15 cellular contexts compared by ENCODE assay signal in the genomic region with DNA sequence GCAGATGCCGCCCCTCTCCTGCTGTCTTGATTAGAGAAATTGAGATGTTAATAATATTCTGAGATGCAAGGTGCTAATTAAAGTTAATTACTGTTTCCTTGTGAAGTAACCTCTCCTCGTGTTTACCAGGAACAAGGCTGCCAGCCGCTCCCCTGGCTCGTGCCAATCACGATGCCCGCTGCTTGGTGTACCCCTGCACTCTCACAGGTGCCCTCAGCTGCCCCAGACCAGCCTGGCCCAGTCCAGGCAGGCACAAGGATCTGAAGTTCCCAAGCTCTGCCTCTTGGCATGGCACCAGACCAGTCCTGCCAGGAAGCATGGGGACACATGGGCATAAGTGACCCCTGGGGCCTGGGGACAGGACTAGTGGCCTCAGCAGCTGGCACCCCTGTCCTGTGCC. TPM values are rescaled to one million over a fixed set of nuclear protein-coding genes. Genes with fewer than 3 reads are reported as not detected.
A peak's percentile ranks its signal among the peaks of the same experiment; 100 is the strongest.
DNase-seq lines count a peak whose midpoint lies in the region; ATAC-seq, FAIRE-seq and TF ChIP-seq lines count a peak whose summit lies in the region.
"Had no signal": no experiment of that assay in that cellular context is flagged by ENCODE, and none has a peak within 500 bp of the region (broad histone marks: within the 10 kb centered on the region; RNA-seq: fewer than 3 reads in every experiment).

No MANE protein-coding gene starts in this region.

- dilution Hi-C loops in endothelial cell of umbilical vein (cut with MboI; ENCODE audit: extremely low pct_ligation_motif_present, low sequenced_read_pairs) = no loop called here

- TF ChIP-seq POLR2A in endothelial cell of umbilical vein (IDR thresholded peaks at IDR 0.05; ENCODE audit: low read depth, low read length) (no peak), uterus (IDR thresholded peaks at IDR 0.05) (no peak)

- H3K4me2 ChIP-seq in endothelial cell of umbilical vein (ENCODE audit: insufficient read depth, low read length) (no peak overlapping the region), osteoblast (ENCODE audit: insufficient read depth, low read length) (no peak overlapping the region)

- intact Hi-C loops in Right ventricle myocardium superior (cut with DNase I) = no loop called here
- intact Hi-C loops in endothelial cell of umbilical vein (cut with micrococcal nuclease) = no loop called here
- intact Hi-C loops in uterus (cut with DNase I; ENCODE audit: low total_unique reads) = no loop called here

- no peak for FAIRE-seq in endothelial cell of umbilical vein (lab: Jason Lieb, UNC)
- FAIRE-seq: urothelium cell line had no signal

- no peaks in the 10 kb centered on the region for H3K36me3 Mint-ChIP-seq in osteocyte (ENCODE audit: unreplicated experiment)
- H3K36me3 Mint-ChIP-seq: activated CD4-positive, alpha-beta memory T cell treated with anti-CD3 and anti-CD28 coated beads for 36 hours had no signal

- no peaks in the 10 kb centered on the region for H3K9me3 ChIP-seq in right atrium auricular region
- H3K9me3 ChIP-seq in endothelial cell of umbilical vein (replicated peaks; ENCODE audit: control insufficient read depth, insufficient read depth, low read length) = no peaks in the 10 kb centered on the region
- no peaks in the 10 kb centered on the region for H3K9me3 ChIP-seq in osteoblast (ENCODE audit: low read depth, low read length)
- no peaks in the 10 kb centered on the region for H3K9me3 ChIP-seq in uterus

- DNase-seq in right atrium auricular region (ENCODE audit: low spot score) (no peak), Right ventricle myocardium superior (no peak), endothelial cell of umbilical vein (ENCODE audit: low read depth, low spot score) (no peak), osteoblast (ENCODE audit: insufficient read length, low spot score, missing footprints) (peak; percentile 52), uterus (no peak), osteocyte (ENCODE audit: extremely low spot score, unreplicated experiment) (no peak), putamen (ENCODE audit: low spot score) (no peak), NCI-H1694 treated with DMSO at 0.1 percent for 48 hours (lab: John Stamatoyannopoulos, UW) (no peak)
- DNase-seq: activated CD4-positive, alpha-beta memory T cell treated with anti-CD3 and anti-CD28 coated beads for 36 hours; effector memory CD4-positive, alpha-beta T cell; glutamatergic neuron; NCI-H748 treated with DMSO at 0.1 percent for 48 hours; T1000 had no signal

- H3K4me3 ChIP-seq in right atrium auricular region = no peak overlapping the region
- H3K4me3 ChIP-seq in endothelial cell of umbilical vein (replicated peaks in 1 of 3; ENCODE audit: insufficient read depth in 1 of 3, low read depth in 1 of 3, low read length in 3 of 3) = no peak overlapping the region
- H3K4me3 ChIP-seq in osteoblast (ENCODE audit: insufficient read depth, low read length) = no peak overlapping the region
- H3K4me3 ChIP-seq in uterus = no peak overlapping the region

- H3K4me1 ChIP-seq in right atrium auricular region (peaks cover 0 to 64% of the 10 kb centered on the region in 2 donors), endothelial cell of umbilical vein (ENCODE audit: control insufficient read depth, extremely low read depth, insufficient read depth, low read length) (peaks cover 70% of the 10 kb centered on the region), osteoblast (ENCODE audit: insufficient read depth, low read length) (peaks cover 6% of the 10 kb centered on the region), uterus (peaks cover 0 to 11% of the 10 kb centered on the region in 2 donors)

- H3K36me3 ChIP-seq in right atrium auricular region (no peaks in the 10 kb centered on the region), endothelial cell of umbilical vein (ENCODE audit: control insufficient read depth in 2 of 2, extremely low read depth in 1 of 2, insufficient read depth in 2 of 2, low read length in 2 of 2) (no peaks in the 10 kb centered on the region), osteoblast (ENCODE audit: insufficient read depth, low read length) (no peaks in the 10 kb centered on the region), uterus (no peaks in the 10 kb centered on the region)

- no peaks in the 10 kb centered on the region for H3K9me3 Mint-ChIP-seq in osteocyte (ENCODE audit: unreplicated experiment)
- H3K9me3 Mint-ChIP-seq: activated CD4-positive, alpha-beta memory T cell treated with anti-CD3 and anti-CD28 coated beads for 36 hours; activated T-helper 17 cell treated with anti-CD3 and anti-CD28 coated beads, Interleukin-2, amount 50 U/mL, for 72 hours had no signal

- no peaks in the 10 kb centered on the region for H3K79me2 ChIP-seq in endothelial cell of umbilical vein (ENCODE audit: control insufficient read depth, insufficient read depth, low read length)
- no peaks in the 10 kb centered on the region for H3K79me2 ChIP-seq in osteoblast (ENCODE audit: insufficient read depth, low read length)

- H2AFZ ChIP-seq in endothelial cell of umbilical vein (ENCODE audit: low read depth, low read length) (no peak overlapping the region), osteoblast (ENCODE audit: low read length) (no peak overlapping the region)

- H3K27me3 ChIP-seq in right atrium auricular region (peaks cover 0 to 2% of the 10 kb centered on the region in 2 donors), endothelial cell of umbilical vein (ENCODE audit: control insufficient read depth in 2 of 2, insufficient read depth in 2 of 2, low read length in 2 of 2) (no peaks in the 10 kb centered on the region), osteoblast (ENCODE audit: insufficient read depth, low read length) (no peaks in the 10 kb centered on the region), uterus (no peaks in the 10 kb centered on the region)

- CTCF ChIA-PET in endothelial cell of umbilical vein (lab: Charles Lee) = interaction anchor here (1.3 kb wide), 1 partner anchor 84 kb away, joined by 3 read pairs; no protein-coding TSS in a partner anchor

- no peak overlapping the region for H3K4me3 Mint-ChIP-seq in osteocyte (ENCODE audit: unreplicated experiment)
- H3K4me3 Mint-ChIP-seq: activated CD4-positive, alpha-beta memory T cell treated with anti-CD3 and anti-CD28 coated beads for 36 hours; activated T-helper 17 cell treated with anti-CD3 and anti-CD28 coated beads, Interleukin-2, amount 50 U/mL, for 72 hours had no signal

- H3K27ac Mint-ChIP-seq in osteocyte (ENCODE audit: unreplicated experiment) = no peak overlapping the region
- H3K27ac Mint-ChIP-seq: activated CD4-positive, alpha-beta memory T cell treated with anti-CD3 and anti-CD28 coated beads for 36 hours; activated T-helper 17 cell treated with anti-CD3 and anti-CD28 coated beads, Interleukin-2, amount 50 U/mL, for 72 hours had no signal

- H3K27ac ChIP-seq in right atrium auricular region (peak overlapping the region; percentile 56 to 60), endothelial cell of umbilical vein (ENCODE audit: insufficient read depth, low read depth, low read length) (peak overlapping the region; percentile 31), osteoblast (ENCODE audit: low read depth, low read length) (no peak overlapping the region), uterus (peak overlapping the region; percentile 60 to 70)

- TF ChIP-seq CTCF in right atrium auricular region (IDR thresholded peaks at IDR 0.05) = no peak
- no peak for TF ChIP-seq CTCF in endothelial cell of umbilical vein (IDR thresholded peaks at IDR 0.05; ENCODE audit: extremely low read depth in 1 of 2, insufficient read depth in 1 of 2, low read depth in 1 of 2, low read length in 2 of 2)
- no peak for TF ChIP-seq CTCF in osteoblast (IDR thresholded peaks at IDR 0.05; ENCODE audit: extremely low read depth, low read depth, low read length)
- TF ChIP-seq CTCF in uterus (IDR thresholded peaks at IDR 0.05) = no peak
- TF ChIP-seq CTCF in osteocyte (IDR thresholded peaks at IDR 0.05) = no peak

- ATAC-seq in Right ventricle myocardium superior (ENCODE audit: poor library complexity) = no peak
- ATAC-seq: activated T-helper 17 cell treated with anti-CD3 and anti-CD28 coated beads, Interleukin-2, amount 50 U/mL, for 72 hours had no signal

- H3K4me1 Mint-ChIP-seq in osteocyte (ENCODE audit: unreplicated experiment) = peaks cover 52% of the 10 kb centered on the region

- BruUV-seq in endothelial cell of umbilical vein (replicated peaks; lab: Mats Ljungman, UMichigan) = no TSS peak

- no peaks in the 10 kb centered on the region for H3K27me3 Mint-ChIP-seq in osteocyte (ENCODE audit: unreplicated experiment)

- POLR2A ChIA-PET in endothelial cell of umbilical vein (lab: Charles Lee) = no interaction called here

- no peaks in the 10 kb centered on the region for H3K9me1 ChIP-seq in endothelial cell of umbilical vein (replicated peaks; ENCODE audit: control insufficient read depth, extremely low read depth, insufficient read depth, low read length)

- H3K9ac ChIP-seq in endothelial cell of umbilical vein (replicated peaks; ENCODE audit: extremely low read depth, insufficient read depth, low read length) = no peak overlapping the region

- H4K20me1 ChIP-seq in endothelial cell of umbilical vein (replicated peaks; ENCODE audit: control insufficient read depth, extremely low read depth, insufficient read depth, low read length) (no peaks in the 10 kb centered on the region), osteoblast (ENCODE audit: insufficient read depth, low read length) (no peaks in the 10 kb centered on the region)

TF ChIP-seq in endothelial cell of umbilical vein, 7 proteins besides CTCF, POLR2A, EP300 and RAD21 (continues in another document):
- TF ChIP-seq POLR2AphosphoS5 (IDR thresholded peaks at IDR 0.05; ENCODE audit: insufficient read depth, low read depth, low read length) (no peak), FOS (IDR thresholded peaks at IDR 0.05; ENCODE audit: borderline replicate concordance, insufficient read depth, low read length) (no peak), EZH2 (IDR thresholded peaks at IDR 0.05; ENCODE audit: borderline replicate concordance, low read depth, low read length, severe bottlenecking) (no peak), JUN (IDR thresholded peaks at IDR 0.05; ENCODE audit: borderline replicate concordance, insufficient read depth, insufficient read length, low read depth) (no peak), GATA2 (IDR thresholded peaks at IDR 0.05; ENCODE audit: insufficient read depth, insufficient read length, low read depth, low read length) (no peak)

RNA-seq across cellular contexts. Expression of a gene that starts 36.4 kb away (rescaled TPM):
- total RNA-seq in right atrium auricular region (10 to 100 TPM; 22.1 to 25.3 TPM), Right ventricle myocardium superior (15.8 TPM), endothelial cell of umbilical vein (136 and 170 TPM in 2 replicates), osteoblast (0.29 and 1.4 TPM in 2 replicates), uterus (10 to 100 TPM; 29.2 to 46.7 (median 31.5) TPM), osteocyte (6.3 and 7.3 TPM in 2 replicates)
- polyA plus RNA-seq in endothelial cell of umbilical vein = 113 and 124 TPM in 2 replicates
- polyA plus RNA-seq in endothelial cell of umbilical vein (2011; cell fraction: cytosol; rRNA removed) = 87.1 and 88.0 TPM in 2 replicates
- polyA plus RNA-seq in endothelial cell of umbilical vein (2011; cell fraction: nucleus; rRNA removed) = 70.9 and 75.9 TPM in 2 replicates
- polyA plus RNA-seq in endothelial cell of umbilical vein (2012) = 80.3 and 97.2 TPM in 2 replicates
- polyA minus RNA-seq in endothelial cell of umbilical vein = 304 and 328 TPM in 2 replicates
- 8.7 TPM for polyA minus RNA-seq in endothelial cell of umbilical vein (2011; cell fraction: cytosol; rRNA and poly(A)+ RNA removed)
- 59.9 and 63.2 TPM in 2 replicates for polyA minus RNA-seq in endothelial cell of umbilical vein (2011; cell fraction: nucleus; rRNA and poly(A)+ RNA removed)
- total RNA-seq: activated CD4-positive, alpha-beta memory T cell treated with anti-CD3 and anti-CD28 coated beads for 36 hours had no signal
